13 cellular contexts compared by ENCODE assay signal in the genomic region with DNA sequence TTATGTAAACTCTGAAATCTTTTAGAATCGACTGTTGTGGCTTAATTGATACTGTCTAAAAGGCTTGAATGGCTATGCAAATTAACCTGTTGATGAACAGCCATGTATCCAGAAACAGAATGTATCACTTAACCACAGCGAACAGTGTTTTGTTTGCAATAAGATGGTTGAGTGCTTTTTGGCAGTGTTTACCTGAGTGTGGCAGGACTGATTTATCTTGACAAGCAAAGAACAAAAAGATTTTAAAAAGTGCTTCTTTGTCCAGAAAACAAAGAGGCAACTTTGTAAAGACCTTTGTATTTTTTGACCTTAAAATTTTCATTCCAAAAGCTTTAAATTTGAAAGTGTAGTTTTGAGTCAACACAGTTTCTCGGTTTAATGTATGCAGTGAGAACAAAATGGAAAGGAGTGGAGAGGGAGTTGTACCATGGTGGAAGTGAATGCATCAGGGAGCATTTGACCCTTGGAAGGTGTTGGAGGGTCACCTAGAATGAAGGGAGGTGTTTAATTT. TPM values are rescaled to one million over a fixed set of nuclear protein-coding genes. Genes with fewer than 3 reads are reported as not detected.
DNase-seq lines count a peak whose midpoint lies in the region; ATAC-seq, FAIRE-seq and TF ChIP-seq lines count a peak whose summit lies in the region.
"Had no signal": no experiment of that assay in that cellular context is flagged by ENCODE, and none has a peak within 500 bp of the region (broad histone marks: within the 10 kb centered on the region; RNA-seq: fewer than 3 reads in every experiment).

No MANE protein-coding gene starts in this region.

- WGBS in mesenchymal stem cell: 62% methylated on average over 3 of the region's 3 CpGs

- H3K79me2 ChIP-seq in astrocyte (ENCODE audit: insufficient read depth, low read length): peaks cover 58% of the 10 kb centered on the region

- H2BK5ac ChIP-seq in mesenchymal stem cell (ENCODE audit: low read depth, low read length, poor library complexity, severe bottlenecking): no peak overlapping the region

- H3K9me3 ChIP-seq in astrocyte (ENCODE audit: insufficient read depth, low read depth, low read length) (no peaks in the 10 kb centered on the region), breast epithelium (no peaks in the 10 kb centered on the region), mesenchymal stem cell (ENCODE audit: control insufficient read depth, low read length) (no peaks in the 10 kb centered on the region)

- H3K27ac ChIP-seq in astrocyte (ENCODE audit: low read depth, low read length) (no peak overlapping the region), breast epithelium (no peak overlapping the region), mesenchymal stem cell (ENCODE audit: low read length, poor library complexity, severe bottlenecking) (no peak overlapping the region)

- no peak overlapping the region for H4K8ac ChIP-seq in mesenchymal stem cell (ENCODE audit: low read length)

- H3K4me1 Mint-ChIP-seq in astrocyte (ENCODE audit: low read depth, unreplicated experiment): peaks cover 14% of the 10 kb centered on the region

- H3K27ac Mint-ChIP-seq in astrocyte (ENCODE audit: unreplicated experiment): no peak overlapping the region

- H3K4me1 ChIP-seq in astrocyte (ENCODE audit: insufficient read depth, low read length): peaks cover 13% of the 10 kb centered on the region
- H3K4me1 ChIP-seq in breast epithelium: no peaks in the 10 kb centered on the region
- peaks cover 2% of the 10 kb centered on the region for H3K4me1 ChIP-seq in mesenchymal stem cell (ENCODE audit: control insufficient read depth, insufficient read depth, low read depth, low read length)

- no peak overlapping the region for H2BK12ac ChIP-seq in mesenchymal stem cell (ENCODE audit: low read length in 2 of 2)

- H3K27me3 Mint-ChIP-seq in astrocyte (ENCODE audit: low read depth, unreplicated experiment): no peaks in the 10 kb centered on the region
- H3K27me3 Mint-ChIP-seq: central memory CD8-positive, alpha-beta T cell had no signal

- DNase-seq in astrocyte (ENCODE audit: low read depth) (peak; percentile 46), H4 (ENCODE audit: low spot score) (no peak), foreskin fibroblast (no peak), breast epithelium (ENCODE audit: low spot score in 2 of 2) (no peak), mesenchymal stem cell (no peak)
- DNase-seq: EL, IMR-90, occipital lobe had no signal

- H3K14ac ChIP-seq in mesenchymal stem cell (ENCODE audit: low read length in 2 of 2): no peak overlapping the region

- no peak for TF ChIP-seq POLR2A in breast epithelium (IDR thresholded peaks at IDR 0.05)

- intact Hi-C loops in breast epithelium (cut with DNase I; ENCODE audit: low total_unique reads): no loop called here

- H3K4me2 ChIP-seq in astrocyte (ENCODE audit: low read length) (peak overlapping the region; percentile 44), mesenchymal stem cell (ENCODE audit: low read length, poor library complexity, severe bottlenecking) (no peak overlapping the region)

- H2AFZ ChIP-seq in astrocyte (ENCODE audit: low read depth, low read length) (no peak overlapping the region), mesenchymal stem cell (ENCODE audit: low read depth, low read length) (no peak overlapping the region)

- no peak overlapping the region for H4K91ac ChIP-seq in mesenchymal stem cell (ENCODE audit: low read length)

- no peaks in the 10 kb centered on the region for H3K27me3 ChIP-seq in astrocyte (ENCODE audit: insufficient read depth, low read length)
- no peaks in the 10 kb centered on the region for H3K27me3 ChIP-seq in breast epithelium
- H3K27me3 ChIP-seq in mesenchymal stem cell (ENCODE audit: control insufficient read depth in 1 of 2, insufficient read depth in 1 of 2, low read length in 2 of 2): no peaks in the 10 kb centered on the region

- no peak overlapping the region for H2BK15ac ChIP-seq in mesenchymal stem cell (ENCODE audit: low read depth, poor library complexity, severe bottlenecking)

- no peak overlapping the region for H3K4ac ChIP-seq in mesenchymal stem cell (ENCODE audit: low read depth in 1 of 2, low read length in 2 of 2)

- H3K9ac ChIP-seq in astrocyte (ENCODE audit: low read length) (no peak overlapping the region), mesenchymal stem cell (ENCODE audit: low read length) (no peak overlapping the region)

- H3K9me3 Mint-ChIP-seq in astrocyte (ENCODE audit: unreplicated experiment): no peaks in the 10 kb centered on the region
- H3K9me3 Mint-ChIP-seq: central memory CD8-positive, alpha-beta T cell had no signal

- H3K23ac ChIP-seq in mesenchymal stem cell (ENCODE audit: low read length in 2 of 2): no peak overlapping the region

- no peak overlapping the region for H3K18ac ChIP-seq in mesenchymal stem cell (ENCODE audit: low read depth in 1 of 2, low read length in 2 of 2)

- no peaks in the 10 kb centered on the region for H3K36me3 ChIP-seq in astrocyte (ENCODE audit: insufficient read depth, low read length)
- H3K36me3 ChIP-seq in breast epithelium: no peaks in the 10 kb centered on the region
- H3K36me3 ChIP-seq in mesenchymal stem cell (ENCODE audit: control insufficient read depth in 1 of 2, insufficient read depth in 2 of 2, low read depth in 1 of 2, low read length in 2 of 2): peaks cover 0 to 14% of the 10 kb centered on the region in 2 experiments

- no peak for TF ChIP-seq CTCF in astrocyte (IDR thresholded peaks at IDR 0.05; ENCODE audit: insufficient read depth, low read depth, low read length)
- no peak for TF ChIP-seq CTCF in foreskin fibroblast (IDR thresholded peaks at IDR 0.05; ENCODE audit: low read depth, low read length)
- no peak for TF ChIP-seq CTCF in breast epithelium (IDR thresholded peaks at IDR 0.05)

- H3K36me3 Mint-ChIP-seq in astrocyte (ENCODE audit: low read depth, unreplicated experiment): peaks cover 6% of the 10 kb centered on the region

- no peak overlapping the region for H2AK5ac ChIP-seq in mesenchymal stem cell (ENCODE audit: low read length, severe bottlenecking)

- H4K20me1 ChIP-seq in astrocyte (ENCODE audit: insufficient read depth, low read length): peaks cover 23% of the 10 kb centered on the region

- no peak overlapping the region for H2BK120ac ChIP-seq in mesenchymal stem cell (ENCODE audit: low read depth, low read length)

- FAIRE-seq in astrocyte (lab: Jason Lieb, UNC): no peak

- no peak overlapping the region for H3K4me3 Mint-ChIP-seq in astrocyte (ENCODE audit: unreplicated experiment)
- H3K4me3 Mint-ChIP-seq: central memory CD8-positive, alpha-beta T cell had no signal

- peak; percentile 96 for ATAC-seq in GM18867 (IDR thresholded peaks at IDR 0.05; ENCODE audit: unreplicated experiment)
- peak; percentile 95 for ATAC-seq in GM21723 (IDR thresholded peaks at IDR 0.05; ENCODE audit: unreplicated experiment)
- peak; percentile 99 for ATAC-seq in HG03354 (IDR thresholded peaks at IDR 0.05; ENCODE audit: poor library complexity, severe bottlenecking, unreplicated experiment)
- ATAC-seq: Right ventricle myocardium inferior had no signal

- peaks cover 7% of the 10 kb centered on the region for H3K79me1 ChIP-seq in mesenchymal stem cell (replicated peaks; ENCODE audit: low read length, poor library complexity, severe bottlenecking)

- H3K4me3 ChIP-seq in astrocyte (ENCODE audit: insufficient read depth, low read depth, low read length) (no peak overlapping the region), foreskin fibroblast (ENCODE audit: low read depth in 1 of 2, low read length in 2 of 2) (no peak overlapping the region), breast epithelium (no peak overlapping the region), mesenchymal stem cell (ENCODE audit: insufficient read depth in 1 of 2, low read depth in 1 of 2, low read length in 2 of 2) (no peak overlapping the region)

RNA-seq across cellular contexts. Expression of gene ARHGAP10, which starts 18.0 kb away (rescaled TPM):
- total RNA-seq in astrocyte: 23.4 and 28.0 TPM in 2 replicates
- 9.5 and 10.3 TPM in 2 replicates for total RNA-seq in H4 (2014; rRNA removed; shearing (Covaris generic))
- 100 to 1,000 TPM in 1 of 3 donors, 10 to 100 TPM in 2; 49.5 to 138 (median 62.6) TPM for total RNA-seq in breast epithelium
- polyA plus RNA-seq in mesenchymal stem cell (2013, experiment 1 of 2): 24.9 TPM
- polyA plus RNA-seq in mesenchymal stem cell (2013, experiment 2 of 2): 24.0 TPM
